Comparison of ENCODE assay signal across 6 cellular contexts in genomic region chr19:1606138-1606651, GRCh38. TPM values are rescaled to one million over a fixed set of nuclear protein-coding genes. Genes with fewer than 3 reads are reported as not detected.
DNase-seq lines count a peak whose midpoint lies in the region; ATAC-seq and TF ChIP-seq lines count a peak whose summit lies in the region.

No MANE protein-coding gene starts in this region.

- H3K27ac Mint-ChIP-seq in WTC11 = peak overlapping the region; percentile 99

- H3K36me3 ChIP-seq in BLaER1 treated with 17β-estradiol and CSF1 and Interleukin-3, amounts not matched to agents 10 nM and 100 nM = peaks cover 8 to 30% (median 13%) of the 10 kb centered on the region in 11 experiments; a peak in 19 of 22 replicates
- H3K36me3 ChIP-seq in liver (ENCODE audit: control insufficient read depth in 4 of 4, insufficient read depth in 3 of 4, low read depth in 1 of 4, low read length in 3 of 4) = peaks cover 0 to 5% (median 2%) of the 10 kb centered on the region in 4 donors

- H3K27me3 ChIP-seq in BLaER1 treated with 17β-estradiol and CSF1 and Interleukin-3, amounts not matched to agents 10 nM and 100 nM = no peaks in the 10 kb centered on the region
- H3K27me3 ChIP-seq in liver (ENCODE audit: control insufficient read depth in 4 of 4, insufficient read depth in 4 of 4, low read length in 3 of 4) = no peaks in the 10 kb centered on the region

- peaks cover 70 to 87% (median 82%) of the 10 kb centered on the region in 10 experiments for H3K4me1 ChIP-seq in BLaER1 treated with 17β-estradiol and CSF1 and Interleukin-3, amounts not matched to agents 10 nM and 100 nM
- peaks cover 5 to 27% (median 20%) of the 10 kb centered on the region in 4 donors for H3K4me1 ChIP-seq in liver (ENCODE audit: control insufficient read depth in 4 of 4, insufficient read depth in 4 of 4, low read length in 3 of 4)

- no peak for TF ChIP-seq RAD21 in liver (IDR thresholded peaks at IDR 0.05)

- peak; percentile 1 for ATAC-seq in WTC11
- no peak for ATAC-seq in HG03139 (IDR thresholded peaks at IDR 0.05; ENCODE audit: unreplicated experiment)

- peaks cover 30 to 61% (median 45%) of the 10 kb centered on the region in 11 experiments; a peak in 21 of 22 replicates for H4K20me1 ChIP-seq in BLaER1 treated with 17β-estradiol and CSF1 and Interleukin-3, amounts not matched to agents 10 nM and 100 nM

- DNase-seq in WTC11 (ENCODE audit: low spot score) (no peak), putamen (ENCODE audit: low spot score) (no peak), iPS-NIHi7 (ENCODE audit: extremely low spot score) (no peak)

- TF ChIP-seq CTCF in WTC11 (IDR thresholded peaks at IDR 0.05) = no peak
- TF ChIP-seq CTCF in liver (IDR thresholded peaks at IDR 0.05; ENCODE audit: low read depth, low read length, missing input control) = no peak

- H3K9ac ChIP-seq in BLaER1 treated with 17β-estradiol and CSF1 and Interleukin-3, amounts not matched to agents 10 nM and 100 nM = peak overlapping the region; percentile 91 to 99 (median 97)
- peak overlapping the region; percentile 40 to 45 for H3K9ac ChIP-seq in liver (ENCODE audit: low read depth in 1 of 2, low read length in 2 of 2)

- peak overlapping the region; percentile 77 to 94 (median 88) for H3K4me2 ChIP-seq in BLaER1 treated with 17β-estradiol and CSF1 and Interleukin-3, amounts not matched to agents 10 nM and 100 nM

- H3K27ac ChIP-seq in BLaER1 treated with 17β-estradiol and CSF1 and Interleukin-3, amounts not matched to agents 10 nM and 100 nM = peak overlapping the region; percentile 68 to 98 (median 95)
- H3K27ac ChIP-seq in liver (ENCODE audit: low read depth in 1 of 2, low read length in 2 of 2) = peak overlapping the region; percentile 81 to 92

- H3K36me3 Mint-ChIP-seq in WTC11 = peaks cover 5% of the 10 kb centered on the region

- no peaks in the 10 kb centered on the region for H3K9me3 ChIP-seq in BLaER1 treated with 17β-estradiol and CSF1 and Interleukin-3, amounts not matched to agents 10 nM and 100 nM (replicated peaks in 1 of 11)
- no peaks in the 10 kb centered on the region for H3K9me3 ChIP-seq in liver (ENCODE audit: control insufficient read depth in 4 of 4, low read length in 3 of 4)

- POLR2A ChIA-PET in WTC11 (lab: Charles Lee) = interaction anchor here (1.0 to 2.2 kb wide), 2 partner anchors 13 to 15 kb away, joined by 4 to 7 read pairs; partner anchors contain the start of gene MBD3

- no peaks in the 10 kb centered on the region for H3K9me3 Mint-ChIP-seq in WTC11

- H3K4me3 Mint-ChIP-seq in WTC11 = peak overlapping the region; percentile 83

- WGBS in liver = 16% methylated on average over 16 of the region's 16 CpGs

- H3K27me3 Mint-ChIP-seq in WTC11 (ENCODE audit: low read depth) = no peaks in the 10 kb centered on the region

- CTCF ChIA-PET in WTC11 (lab: Charles Lee) = interaction anchor here (0.5 to 1.7 kb wide), 9 partner anchors 15 to 232 kb away, joined by 3 to 9 read pairs (median 4); partner anchors contain the start of gene ATP8B3

- peak overlapping the region; percentile 91 to 100 (median 98) for H3K4me3 ChIP-seq in BLaER1 treated with 17β-estradiol and CSF1 and Interleukin-3, amounts not matched to agents 10 nM and 100 nM
- H3K4me3 ChIP-seq in liver (ENCODE audit: low read depth in 1 of 3, low read length in 3 of 3) = peak overlapping the region; percentile 66 to 88 (median 75)

- peaks cover 9% of the 10 kb centered on the region; the same call in 1 of the 2 replicates for H3K4me1 Mint-ChIP-seq in WTC11

TF ChIP-seq in WTC11, 78 proteins besides CTCF, POLR2A, EP300 and RAD21:
- TF ChIP-seq SMAD4 (CRISPR knock-in tag; IDR thresholded peaks at IDR 0.05) (no peak), ZBTB21 (CRISPR knock-in tag; IDR thresholded peaks at IDR 0.05; ENCODE audit: borderline replicate concordance) (no peak), MXD4 (CRISPR knock-in tag; IDR thresholded peaks at IDR 0.05; ENCODE audit: borderline replicate concordance) (no peak), RELA (CRISPR knock-in tag; IDR thresholded peaks at IDR 0.05; ENCODE audit: borderline replicate concordance) (no peak), TCF7 (CRISPR knock-in tag; IDR thresholded peaks at IDR 0.05; ENCODE audit: low read depth) (no peak), CREB1 (CRISPR knock-in tag; IDR thresholded peaks at IDR 0.05) (no peak)
TF ChIP-seq in WTC11: peak in this region for 0.

TF ChIP-seq in liver, 16 proteins besides CTCF, POLR2A, EP300 and RAD21:
- TF ChIP-seq FOXA1 (IDR thresholded peaks at IDR 0.05) = no peak
- TF ChIP-seq YY1 (IDR thresholded peaks at IDR 0.05) = peak; percentile 26

RNA-seq across cellular contexts. Expression of gene UQCR11, which starts 0.9 kb away (rescaled TPM):
- total RNA-seq in WTC11 (2021) = 195 to 198 TPM (median 196 TPM) in 3 replicates
- total RNA-seq in liver = 10 to 100 TPM; 23.8 to 37.4 TPM
- 100 to 1,000 TPM; 127 to 862 TPM for polyA plus RNA-seq in liver

RNA-seq across cellular contexts. Expression of gene MBD3, which starts 13.5 kb away (rescaled TPM):
- total RNA-seq in WTC11 (2021) = 90.2 to 94.8 TPM (median 93.2 TPM) in 3 replicates
- 10 to 100 TPM; 48.4 to 57.6 TPM for total RNA-seq in liver
- 10 to 100 TPM; 12.4 to 52.0 TPM for polyA plus RNA-seq in liver

RNA-seq across cellular contexts. Expression of gene MEX3D, which starts 38.1 kb away (rescaled TPM):
- 69.5 to 80.5 TPM (median 78.2 TPM) in 3 replicates for total RNA-seq in WTC11 (2021)
- total RNA-seq in liver = 1 to 10 TPM; 6.0 to 9.1 TPM
- polyA plus RNA-seq in liver = 1 to 10 TPM in 1 of 2 donors, under 1 TPM in 1; 0.92 to 4.4 TPM

RNA-seq across cellular contexts. Expression of gene TCF3, which starts 46.2 kb away (rescaled TPM):
- total RNA-seq in WTC11 (2021) = 323 to 350 TPM (median 324 TPM) in 3 replicates
- total RNA-seq in liver = 100 to 1,000 TPM in 1 of 2 donors, 10 to 100 TPM in 1; 10.9 to 119 TPM
- 10 to 100 TPM in 1 of 2 donors, 1 to 10 TPM in 1; 5.2 to 14.6 TPM for polyA plus RNA-seq in liver
